Comparison of ENCODE assay signal across 23 cellular contexts in genomic region chr16:77960771-77961170, GRCh38.
DNase-seq lines count a peak whose midpoint lies in the region; ATAC-seq, FAIRE-seq and TF ChIP-seq lines count a peak whose summit lies in the region.
"Had no signal": no experiment of that assay in that cellular context is flagged by ENCODE, and none has a peak within 500 bp of the region (broad histone marks: within the 10 kb centered on the region; RNA-seq: fewer than 3 reads in every experiment).

No MANE protein-coding gene starts in this region.

- H3K27ac ChIP-seq in Karpas-422 (ENCODE audit: low read length) (no peak overlapping the region), H1 (ENCODE audit: low read depth, low read length) (no peak overlapping the region), prostate gland (no peak overlapping the region)
- H3K27ac ChIP-seq: 22Rv1; BLaER1 treated with 17β-estradiol and CSF1 and Interleukin-3, amounts not matched to agents 10 nM and 100 nM had no signal

- H2BK15ac ChIP-seq in H1 (ENCODE audit: low read length), result no peak overlapping the region

- TF ChIP-seq CTCF in H1 (IDR thresholded peaks at IDR 0.05; ENCODE audit: control extremely low read depth in 1 of 3, insufficient read depth in 1 of 3, low read depth in 1 of 3, low read length in 3 of 3) (no peak), prostate gland (IDR thresholded peaks at IDR 0.05) (no peak)

- H4K8ac ChIP-seq in H1 (ENCODE audit: extremely low read depth, insufficient read depth, low read length), result no peak overlapping the region

- no peak overlapping the region for H3K18ac ChIP-seq in H1 (ENCODE audit: extremely low read depth, low read length)

- H3K9me3 ChIP-seq in Karpas-422 (ENCODE audit: low read length) (no peaks in the 10 kb centered on the region), H1 (ENCODE audit: insufficient read depth in 2 of 2, low read depth in 1 of 2, low read length in 1 of 2) (no peaks in the 10 kb centered on the region), prostate gland (no peaks in the 10 kb centered on the region)
- H3K9me3 ChIP-seq: BE2C had no signal

- ATAC-seq in GM19452 (IDR thresholded peaks at IDR 0.05; ENCODE audit: unreplicated experiment), result no peak

- TF ChIP-seq POLR2A in H1 (IDR thresholded peaks at IDR 0.05; ENCODE audit: control extremely low read depth in 1 of 2, low read depth in 2 of 2, low read length in 2 of 2), result no peak
- TF ChIP-seq POLR2A in prostate gland (IDR thresholded peaks at IDR 0.05), result no peak

- CTCF ChIA-PET in H1 (lab: Charles Lee; ENCODE audit: partially characterized antibody), result interaction anchor here (1.8 to 25.9 kb wide), 4 partner anchors 8 to 273 kb away, joined by 6 to 362 read pairs (median 187); no protein-coding TSS in a partner anchor

- peak overlapping the region; percentile 39 for H3K4me2 ChIP-seq in Karpas-422 (ENCODE audit: low read depth, low read length, poor library complexity, severe bottlenecking)
- no peak overlapping the region for H3K4me2 ChIP-seq in H1 (ENCODE audit: insufficient read depth in 1 of 2, low read depth in 2 of 2, low read length in 2 of 2)
- H3K4me2 ChIP-seq: BLaER1 treated with 17β-estradiol and CSF1 and Interleukin-3, amounts not matched to agents 10 nM and 100 nM had no signal

- H3K23ac ChIP-seq in H1 (ENCODE audit: insufficient read length), result no peak overlapping the region

- H4K20me1 ChIP-seq in Karpas-422 (ENCODE audit: insufficient read depth, low read depth, low read length), result no peaks in the 10 kb centered on the region
- H4K20me1 ChIP-seq in H1 (replicated peaks in 1 of 2; ENCODE audit: control insufficient read depth in 1 of 2, insufficient read depth in 2 of 2, low read length in 2 of 2), result no peaks in the 10 kb centered on the region
- H4K20me1 ChIP-seq: BLaER1 treated with 17β-estradiol and CSF1 and Interleukin-3, amounts not matched to agents 10 nM and 100 nM had no signal

- POLR2A ChIA-PET in H1 (lab: Charles Lee; ENCODE audit: partially characterized antibody), result no interaction called here

- no peak overlapping the region for H3K4me3 ChIP-seq in Karpas-422 (ENCODE audit: low read length)
- H3K4me3 ChIP-seq in H1 (ENCODE audit: extremely low read depth in 1 of 4, insufficient read depth in 2 of 4, low read depth in 3 of 4, low read length in 4 of 4), result no peak overlapping the region
- no peak overlapping the region for H3K4me3 ChIP-seq in prostate gland
- H3K4me3 ChIP-seq: BLaER1 treated with 17β-estradiol and CSF1 and Interleukin-3, amounts not matched to agents 10 nM and 100 nM had no signal

- no peak overlapping the region for H2BK120ac ChIP-seq in H1 (replicated peaks; ENCODE audit: low read depth, low read length)

- FAIRE-seq in H1 (lab: Jason Lieb, UNC), result no peak
- FAIRE-seq: A204.1, GM12891, GM18507 had no signal

- no peak overlapping the region for H3K9ac ChIP-seq in Karpas-422 (ENCODE audit: low read length)
- no peak overlapping the region for H3K9ac ChIP-seq in H1 (replicated peaks in 1 of 4; ENCODE audit: extremely low read depth in 1 of 4, low read depth in 3 of 4, low read length in 3 of 4)
- H3K9ac ChIP-seq: BLaER1 treated with 17β-estradiol and CSF1 and Interleukin-3, amounts not matched to agents 10 nM and 100 nM had no signal

- no peaks in the 10 kb centered on the region for H3K23me2 ChIP-seq in H1 (ENCODE audit: low read depth, low read length)

- no peak overlapping the region for H2AFZ ChIP-seq in Karpas-422 (ENCODE audit: low read length)
- no peak overlapping the region for H2AFZ ChIP-seq in H1 (ENCODE audit: low read length)

- H3K4ac ChIP-seq in H1 (replicated peaks; ENCODE audit: insufficient read length, low read depth, low read length), result no peak overlapping the region

- no peak overlapping the region for H2BK5ac ChIP-seq in H1 (ENCODE audit: low read depth, low read length)

- H3K9me2 ChIP-seq in Karpas-422 (replicated peaks; ENCODE audit: insufficient read depth, low read length), result no peaks in the 10 kb centered on the region

- H4K91ac ChIP-seq in H1 (replicated peaks; ENCODE audit: insufficient read length, low read length), result peak overlapping the region; percentile 30

- peak overlapping the region; percentile 28; the same call in 1 of the 2 replicates for H2BK12ac ChIP-seq in H1 (ENCODE audit: low read depth, low read length)

- H3K79me2 ChIP-seq in Karpas-422 (ENCODE audit: low read length) (no peaks in the 10 kb centered on the region), H1 (ENCODE audit: control insufficient read depth in 1 of 2, insufficient read depth in 2 of 2, low read length in 2 of 2) (no peaks in the 10 kb centered on the region)

- intact Hi-C loops in prostate gland (cut with DNase I), result no loop called here

- 83% methylated on average over 5 of the region's 5 CpGs; no CpG with 5 or more reads in 1 of the 2 experiments for WGBS in H1 (ENCODE audit: extremely low coverage in 1 of 2, insufficient coverage in 1 of 2, insufficient read length in 1 of 2, insufficient replicate concordance in 2 of 2, low coverage in 1 of 2, low lambda C conversion rate in 2 of 2, missing lambda C conversion rate in 1 of 2), 2 experiments
- 73% methylated on average over 5 of the region's 5 CpGs for WGBS in prostate gland

- no peaks in the 10 kb centered on the region for H3K36me3 ChIP-seq in Karpas-422 (ENCODE audit: insufficient read depth, low read length)
- peaks cover 0 to 6% (median 0%) of the 10 kb centered on the region in 4 experiments; a peak in 1 of 8 replicates for H3K36me3 ChIP-seq in H1 (ENCODE audit: control insufficient read depth in 2 of 4, insufficient read depth in 4 of 4, low read length in 3 of 4)
- H3K36me3 ChIP-seq in prostate gland, result no peaks in the 10 kb centered on the region
- H3K36me3 ChIP-seq: BE2C; BLaER1 treated with 17β-estradiol and CSF1 and Interleukin-3, amounts not matched to agents 10 nM and 100 nM had no signal

- no peak overlapping the region for H3K56ac ChIP-seq in H1 (replicated peaks; ENCODE audit: insufficient read length, low read depth, low read length)

- H3K79me1 ChIP-seq in H1 (ENCODE audit: low read depth, low read length), result no peaks in the 10 kb centered on the region; the same call in 1 of the 2 replicates

- H4K5ac ChIP-seq in H1 (ENCODE audit: insufficient read length, low read depth, low read length), result no peak overlapping the region

- no peak for TF ChIP-seq EP300 in H1 (IDR thresholded peaks at IDR 0.05; ENCODE audit: borderline replicate concordance in 1 of 2, low read depth in 2 of 2, low read length in 2 of 2)

- TF ChIP-seq RAD21 in H1 (IDR thresholded peaks at IDR 0.05 in 1 of 2, conservative IDR thresholded peaks at IDR 0.05 in 1 of 2; ENCODE audit: low read depth in 2 of 2, low read length in 2 of 2), result no peak

- H3K27me3 ChIP-seq in Karpas-422 (ENCODE audit: low read length) (no peaks in the 10 kb centered on the region; the same call in 1 of the 2 replicates), H1 (replicated peaks in 1 of 4; ENCODE audit: control insufficient read depth in 3 of 4, extremely low read depth in 1 of 4, insufficient read depth in 3 of 4, low read length in 3 of 4) (peaks cover 0 to 15% (median 8%) of the 10 kb centered on the region in 4 experiments; a peak in 6 of 7 replicates), prostate gland (replicated peaks; ENCODE audit: insufficient read depth) (no peaks in the 10 kb centered on the region)
- H3K27me3 ChIP-seq: BE2C had no signal

- peaks cover 23% of the 10 kb centered on the region for H3K4me1 ChIP-seq in Karpas-422 (ENCODE audit: low read length)
- H3K4me1 ChIP-seq in H1 (replicated peaks in 1 of 4; ENCODE audit: control insufficient read depth in 3 of 4, insufficient read depth in 4 of 4, low read length in 3 of 4), result peaks cover 15 to 26% (median 18%) of the 10 kb centered on the region in 4 experiments
- no peaks in the 10 kb centered on the region for H3K4me1 ChIP-seq in prostate gland (replicated peaks)
- H3K4me1 ChIP-seq: BE2C had no signal

- H3K14ac ChIP-seq in H1 (ENCODE audit: insufficient read length), result no peak overlapping the region

- DNase-seq in NCI-H748 (lab: John Stamatoyannopoulos, UW; ENCODE audit: unreplicated experiment), result peak; percentile 11
- no peak for DNase-seq in NCI-H748 treated with DMSO at 0.1 percent for 48 hours (lab: John Stamatoyannopoulos, UW)
- DNase-seq in Karpas-422, result peak; percentile 90
- no peak for DNase-seq in H1 (ENCODE audit: low read depth in 1 of 2, low spot score in 2 of 2)
- DNase-seq in prostate gland (ENCODE audit: low spot score), result no peak
- DNase-seq: ACHN; AML-193; BE2C; Calu3; CD4-positive, alpha-beta T cell; CD8-positive, alpha-beta memory T cell; DMS53; DMS79 treated with DMSO at 0.1 percent for 48 hours; GF-D8; GOT3; H7; HCEC 1CT had no signal

- H2AK5ac ChIP-seq in H1 (ENCODE audit: low read depth, low read length), result peak overlapping the region; percentile 49; the same call in 1 of the 2 replicates

- no peak overlapping the region for H2BK20ac ChIP-seq in H1 (ENCODE audit: low read length)

TF ChIP-seq in H1, 55 proteins besides CTCF, POLR2A, EP300 and RAD21:
- no peak for TF ChIP-seq KDM5A (IDR thresholded peaks at IDR 0.05; ENCODE audit: low read length)
- TF ChIP-seq SP1 (IDR thresholded peaks at IDR 0.05; ENCODE audit: low read depth, low read length), result no peak
- TF ChIP-seq SUZ12 (IDR thresholded peaks at IDR 0.05; ENCODE audit: low read length), result no peak
- TF ChIP-seq YY1 (IDR thresholded peaks at IDR 0.05; ENCODE audit: low read depth, low read length), result no peak
- no peak for TF ChIP-seq CREB1 (IDR thresholded peaks at IDR 0.05)
- TF ChIP-seq FOSL1 (IDR thresholded peaks at IDR 0.05; ENCODE audit: insufficient read depth, low read depth, low read length), result no peak
- no peak for TF ChIP-seq CTBP2 (IDR thresholded peaks at IDR 0.05; ENCODE audit: borderline replicate concordance, insufficient read depth, insufficient read length, low read length)
- no peak for TF ChIP-seq GABPA (IDR thresholded peaks at IDR 0.05; ENCODE audit: borderline replicate concordance, insufficient read depth, low read length)
- TF ChIP-seq SRF (IDR thresholded peaks at IDR 0.05; ENCODE audit: low read depth, low read length), result no peak
TF ChIP-seq in H1: peak in this region for 0.

Comparison
In these comparisons a context has a peak if more than half of its experiments do, and no peak if none do; other contexts are left out.
1. DNase-seq: peak in NCI-H748 (single experiment) and Karpas-422 (single experiment); none in NCI-H748 treated with DMSO at 0.1 percent for 48 hours (single experiment), H1 (0 of 2) and prostate gland (single experiment).